In genomic region chr6:166926748-166927147, GRCh38 we compare ENCODE assay signal across 16 cellular contexts. TPM values are rescaled to one million over a fixed set of nuclear protein-coding genes. Genes with fewer than 3 reads are reported as not detected.
DNase-seq lines count a peak whose midpoint lies in the region; ATAC-seq and TF ChIP-seq lines count a peak whose summit lies in the region.
"Had no signal": no experiment of that assay in that cellular context is flagged by ENCODE, and none has a peak within 500 bp of the region (broad histone marks: within the 10 kb centered on the region; RNA-seq: fewer than 3 reads in every experiment).

No MANE protein-coding gene starts in this region.

- H3K27ac ChIP-seq in CD4-positive, CD25-positive, alpha-beta regulatory T cell (ENCODE audit: insufficient read depth, low read length, poor library complexity, severe bottlenecking) = no peak overlapping the region
- no peak overlapping the region for H3K27ac ChIP-seq in GM23338 (ENCODE audit: low read depth)
- H3K27ac ChIP-seq: BLaER1 treated with 17β-estradiol and CSF1 and Interleukin-3, amounts not matched to agents 10 nM and 100 nM; HL-60; PC-9; SJCRH30 had no signal

- H3K4me1 Mint-ChIP-seq in CD4-positive, CD25-positive, alpha-beta regulatory T cell = peaks cover 6 to 20% (median 14%) of the 10 kb centered on the region in 4 donors
- peaks cover 19% of the 10 kb centered on the region for H3K4me1 Mint-ChIP-seq in activated T-helper 17 cell treated with anti-CD3 and anti-CD28 coated beads, Interleukin-2, amount 50 U/mL, for 72 hours
- peaks cover 3% of the 10 kb centered on the region; the same call in 1 of the 3 replicates for H3K4me1 Mint-ChIP-seq in GM23338

- H3K9me2 ChIP-seq in GM23338 (ENCODE audit: insufficient read depth) = no peaks in the 10 kb centered on the region

- peaks cover 50% of the 10 kb centered on the region for H3K36me3 ChIP-seq in CD4-positive, CD25-positive, alpha-beta regulatory T cell (ENCODE audit: control insufficient read depth, insufficient read depth, low read length)
- no peaks in the 10 kb centered on the region for H3K36me3 ChIP-seq in GM23338 (ENCODE audit: insufficient read depth)
- H3K36me3 ChIP-seq: SJCRH30 had no signal

- H3K4me3 Mint-ChIP-seq in CD4-positive, CD25-positive, alpha-beta regulatory T cell = no peak overlapping the region
- no peak overlapping the region for H3K4me3 Mint-ChIP-seq in activated T-helper 17 cell treated with anti-CD3 and anti-CD28 coated beads, Interleukin-2, amount 50 U/mL, for 72 hours
- no peak overlapping the region for H3K4me3 Mint-ChIP-seq in GM23338

- no peak for TF ChIP-seq CTCF in GM23338 (conservative IDR thresholded peaks at IDR 0.05; ENCODE audit: low read depth in 2 of 2)

- no peak for ATAC-seq in CD4-positive, CD25-positive, alpha-beta regulatory T cell (ENCODE audit: low read depth in 2 of 2)
- ATAC-seq in activated T-helper 17 cell treated with anti-CD3 and anti-CD28 coated beads, Interleukin-2, amount 50 U/mL, for 72 hours (replicated peaks) = no peak
- ATAC-seq in GM23338 (no peak), HG03571 (IDR thresholded peaks at IDR 0.05; ENCODE audit: unreplicated experiment) (no peak)

- H3K4me3 ChIP-seq in CD4-positive, CD25-positive, alpha-beta regulatory T cell (ENCODE audit: low read depth, low read length) = no peak overlapping the region
- no peak overlapping the region for H3K4me3 ChIP-seq in GM23338
- H3K4me3 ChIP-seq: BLaER1 treated with 17β-estradiol and CSF1 and Interleukin-3, amounts not matched to agents 10 nM and 100 nM; PC-9; SJCRH30 had no signal

- H3K4me1 ChIP-seq in CD4-positive, CD25-positive, alpha-beta regulatory T cell (ENCODE audit: control insufficient read depth, insufficient read depth, low read length, poor library complexity, severe bottlenecking) = no peaks in the 10 kb centered on the region
- no peaks in the 10 kb centered on the region for H3K4me1 ChIP-seq in GM23338 (ENCODE audit: insufficient read depth)

- peaks cover 0 to 2% (median 0%) of the 10 kb centered on the region in 7 donors for H3K9me3 Mint-ChIP-seq in CD4-positive, CD25-positive, alpha-beta regulatory T cell
- H3K9me3 Mint-ChIP-seq in activated T-helper 17 cell treated with anti-CD3 and anti-CD28 coated beads, Interleukin-2, amount 50 U/mL, for 72 hours = no peaks in the 10 kb centered on the region
- H3K9me3 Mint-ChIP-seq in GM23338 = no peaks in the 10 kb centered on the region

- peaks cover 7% of the 10 kb centered on the region; the same call in 1 of the 2 replicates for H3F3A ChIP-seq in GM23338 (replicated peaks; ENCODE audit: low read depth)

- H3K36me3 Mint-ChIP-seq in CD4-positive, CD25-positive, alpha-beta regulatory T cell = peaks cover 44% of the 10 kb centered on the region
- peaks cover 45% of the 10 kb centered on the region for H3K36me3 Mint-ChIP-seq in activated T-helper 17 cell treated with anti-CD3 and anti-CD28 coated beads, Interleukin-2, amount 50 U/mL, for 72 hours (ENCODE audit: low read depth)
- no peaks in the 10 kb centered on the region; the same call in 2 of the 3 replicates for H3K36me3 Mint-ChIP-seq in GM23338 (ENCODE audit: low read depth)

- H3K27me3 ChIP-seq in CD4-positive, CD25-positive, alpha-beta regulatory T cell (ENCODE audit: control insufficient read depth, insufficient read depth, low read length) = no peaks in the 10 kb centered on the region
- no peaks in the 10 kb centered on the region for H3K27me3 ChIP-seq in GM23338 (ENCODE audit: insufficient read depth)
- H3K27me3 ChIP-seq: BLaER1 treated with 17β-estradiol and CSF1 and Interleukin-3, amounts not matched to agents 10 nM and 100 nM; SJCRH30 had no signal

- no peaks in the 10 kb centered on the region for H4K20me1 ChIP-seq in GM23338 (replicated peaks; ENCODE audit: insufficient read depth)

- peak overlapping the region in 2 of 3 donors; percentile 17 to 59 for H3K27ac Mint-ChIP-seq in CD4-positive, CD25-positive, alpha-beta regulatory T cell
- H3K27ac Mint-ChIP-seq in activated T-helper 17 cell treated with anti-CD3 and anti-CD28 coated beads, Interleukin-2, amount 50 U/mL, for 72 hours = peak overlapping the region; percentile 45
- H3K27ac Mint-ChIP-seq in GM23338 = no peak overlapping the region

- H3K4me2 ChIP-seq in GM23338 = no peak overlapping the region
- H3K4me2 ChIP-seq: PC-9 had no signal

- DNase-seq in activated CD8-positive, alpha-beta memory T cell treated with anti-CD3 and anti-CD28 coated beads for 24 hours = peak; percentile 47
- DNase-seq in activated CD8-positive, alpha-beta memory T cell treated with anti-CD3 and anti-CD28 coated beads, Interleukin-2, amount 50 U/mL, for 48 hours = no peak
- no peak for DNase-seq in CD4-positive, CD25-positive, alpha-beta regulatory T cell
- DNase-seq in posterior vena cava (ENCODE audit: low spot score) = peak; percentile 48
- no peak for DNase-seq in GOT3 (lab: John Stamatoyannopoulos, UW)
- DNase-seq in GM23338 (ENCODE audit: low spot score) = no peak
- DNase-seq: MV-4-11, NCI-H1930, NCI-H2171 treated with DMSO at 0.1 percent for 48 hours, NCI-H774, PC-9, SJCRH30 had no signal

- H3K27me3 Mint-ChIP-seq in CD4-positive, CD25-positive, alpha-beta regulatory T cell = no peaks in the 10 kb centered on the region
- no peaks in the 10 kb centered on the region for H3K27me3 Mint-ChIP-seq in activated T-helper 17 cell treated with anti-CD3 and anti-CD28 coated beads, Interleukin-2, amount 50 U/mL, for 72 hours
- H3K27me3 Mint-ChIP-seq in GM23338 (ENCODE audit: insufficient read depth, low read depth, poor library complexity) = peaks cover 5% of the 10 kb centered on the region

- no peak overlapping the region for H2AFZ ChIP-seq in GM23338
- H2AFZ ChIP-seq: PC-9 had no signal

- no peaks in the 10 kb centered on the region for H3K9me3 ChIP-seq in CD4-positive, CD25-positive, alpha-beta regulatory T cell (ENCODE audit: control insufficient read depth in 2 of 2, low read length in 2 of 2)
- H3K9me3 ChIP-seq: BLaER1 treated with 17β-estradiol and CSF1 and Interleukin-3, amounts not matched to agents 10 nM and 100 nM; SJCRH30 had no signal

- no peaks in the 10 kb centered on the region for H3K79me2 ChIP-seq in GM23338 (replicated peaks; ENCODE audit: insufficient read depth)

- intact Hi-C loops in posterior vena cava (cut with DNase I) = no loop called here

TF ChIP-seq in GM23338, 12 proteins besides CTCF, POLR2A, EP300 and RAD21 (continues in another document):
- no peak for TF ChIP-seq REST (IDR thresholded peaks at IDR 0.05; ENCODE audit: unreplicated experiment)
- TF ChIP-seq ZNF331 (CRISPR knock-in tag; IDR thresholded peaks at IDR 0.05; ENCODE audit: low read depth) = no peak
- TF ChIP-seq EZH2 (IDR thresholded peaks at IDR 0.05; ENCODE audit: low read depth, unreplicated experiment) = no peak
- no peak for TF ChIP-seq JUNB (IDR thresholded peaks at IDR 0.05; ENCODE audit: unreplicated experiment)

RNA-seq across cellular contexts. Expression of gene RNASET2, which starts 29.6 kb away (rescaled TPM):
- 213 TPM for total RNA-seq in CD4-positive, CD25-positive, alpha-beta regulatory T cell
- polyA plus RNA-seq in CD4-positive, CD25-positive, alpha-beta regulatory T cell = 100 to 1,000 TPM; 361 to 410 (median 381) TPM
- 100 to 1,000 TPM in 1 of 2 donors, 10 to 100 TPM in 1; 94.2 to 210 TPM for total RNA-seq in activated T-helper 17 cell treated with anti-CD3 and anti-CD28 coated beads, Interleukin-2, amount 50 U/mL, for 72 hours
- 10 to 100 TPM; 18.3 to 45.4 TPM for total RNA-seq in posterior vena cava
- total RNA-seq in GM23338 (2014; rRNA removed; shearing (Covaris generic)) = 51.4 and 62.8 TPM in 2 replicates
- 40.5 and 44.3 TPM in 2 replicates for polyA plus RNA-seq in GM23338 (2016; fragmentation: Nextera tagmentation; extraction: Ambion mirVana)

Comparison
In these comparisons a context has a peak if more than half of its experiments do, and no peak if none do; other contexts are left out.
1. DNase-seq: peak in activated CD8-positive, alpha-beta memory T cell treated with anti-CD3 and anti-CD28 coated beads for 24 hours (single experiment) and posterior vena cava (single experiment); none in activated CD8-positive, alpha-beta memory T cell treated with anti-CD3 and anti-CD28 coated beads, Interleukin-2, amount 50 U/mL, for 48 hours (single experiment), CD4-positive, CD25-positive, alpha-beta regulatory T cell (0 of 3), GOT3 (single experiment) and GM23338 (single experiment).